1 cellular context compared by ENCODE assay signal in the genomic region with DNA sequence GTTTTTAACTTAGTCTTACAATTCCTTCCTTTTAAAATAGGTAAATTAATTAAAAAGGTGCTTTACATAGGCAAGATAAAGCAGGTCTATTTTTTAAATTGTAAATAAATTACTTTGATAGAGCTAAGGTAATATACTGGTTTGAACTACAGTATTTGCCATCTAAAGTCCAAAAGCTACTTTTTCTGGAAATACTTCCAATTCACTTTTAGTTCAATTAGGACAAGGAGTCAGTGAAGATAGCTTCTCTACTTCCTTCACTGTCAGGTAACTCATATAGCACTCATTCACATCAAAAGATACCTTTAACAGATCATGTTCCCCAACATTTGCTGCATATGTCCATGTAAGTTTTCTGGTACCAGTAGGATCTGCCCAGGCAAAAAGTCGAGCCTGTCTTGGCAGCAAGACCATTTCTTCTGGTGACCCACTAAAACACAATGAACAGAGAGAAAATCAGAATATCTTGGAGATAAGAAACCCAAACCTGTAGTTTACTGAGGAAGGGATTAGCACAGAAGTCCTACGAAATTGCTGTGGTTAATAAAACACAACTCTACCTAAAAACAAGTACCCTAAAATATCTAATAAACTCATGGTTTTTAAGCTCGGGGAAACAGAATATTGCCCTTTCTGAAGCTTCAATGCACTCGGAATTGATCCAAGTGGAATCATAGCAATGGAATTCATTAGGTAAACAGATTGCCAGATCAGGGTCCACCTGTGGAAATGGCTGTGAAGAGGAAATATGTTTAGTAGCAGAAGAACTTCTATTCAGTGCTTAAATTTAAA.
TF ChIP-seq lines count a peak whose summit lies in the region.

No MANE protein-coding gene starts in this region.

TF ChIP-seq in HepG2, 621 proteins besides CTCF, POLR2A, EP300 and RAD21 (continued from another document):
- TF ChIP-seq, protein P1, sequence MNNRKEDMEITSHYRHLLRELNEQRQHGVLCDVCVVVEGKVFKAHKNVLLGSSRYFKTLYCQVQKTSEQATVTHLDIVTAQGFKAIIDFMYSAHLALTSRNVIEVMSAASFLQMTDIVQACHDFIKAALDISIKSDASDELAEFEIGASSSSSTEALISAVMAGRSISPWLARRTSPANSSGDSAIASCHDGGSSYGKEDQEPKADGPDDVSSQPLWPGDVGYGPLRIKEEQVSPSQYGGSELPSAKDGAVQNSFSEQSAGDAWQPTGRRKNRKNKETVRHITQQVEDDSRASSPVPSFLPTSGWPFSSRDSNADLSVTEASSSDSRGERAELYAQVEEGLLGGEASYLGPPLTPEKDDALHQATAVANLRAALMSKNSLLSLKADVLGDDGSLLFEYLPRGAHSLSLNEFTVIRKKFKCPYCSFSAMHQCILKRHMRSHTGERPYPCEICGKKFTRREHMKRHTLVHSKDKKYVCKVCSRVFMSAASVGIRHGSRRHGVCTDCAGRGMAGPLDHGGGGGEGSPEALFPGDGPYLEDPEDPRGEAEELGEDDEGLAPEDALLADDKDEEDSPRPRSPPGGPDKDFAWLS (CRISPR knock-in tag; IDR thresholded peaks at IDR 0.05; ENCODE audit: borderline replicate concordance): no peak
- no peak for TF ChIP-seq NR2F1 (CRISPR knock-in tag; IDR thresholded peaks at IDR 0.05)
